8 cellular contexts compared by ENCODE assay signal in the genomic region with DNA sequence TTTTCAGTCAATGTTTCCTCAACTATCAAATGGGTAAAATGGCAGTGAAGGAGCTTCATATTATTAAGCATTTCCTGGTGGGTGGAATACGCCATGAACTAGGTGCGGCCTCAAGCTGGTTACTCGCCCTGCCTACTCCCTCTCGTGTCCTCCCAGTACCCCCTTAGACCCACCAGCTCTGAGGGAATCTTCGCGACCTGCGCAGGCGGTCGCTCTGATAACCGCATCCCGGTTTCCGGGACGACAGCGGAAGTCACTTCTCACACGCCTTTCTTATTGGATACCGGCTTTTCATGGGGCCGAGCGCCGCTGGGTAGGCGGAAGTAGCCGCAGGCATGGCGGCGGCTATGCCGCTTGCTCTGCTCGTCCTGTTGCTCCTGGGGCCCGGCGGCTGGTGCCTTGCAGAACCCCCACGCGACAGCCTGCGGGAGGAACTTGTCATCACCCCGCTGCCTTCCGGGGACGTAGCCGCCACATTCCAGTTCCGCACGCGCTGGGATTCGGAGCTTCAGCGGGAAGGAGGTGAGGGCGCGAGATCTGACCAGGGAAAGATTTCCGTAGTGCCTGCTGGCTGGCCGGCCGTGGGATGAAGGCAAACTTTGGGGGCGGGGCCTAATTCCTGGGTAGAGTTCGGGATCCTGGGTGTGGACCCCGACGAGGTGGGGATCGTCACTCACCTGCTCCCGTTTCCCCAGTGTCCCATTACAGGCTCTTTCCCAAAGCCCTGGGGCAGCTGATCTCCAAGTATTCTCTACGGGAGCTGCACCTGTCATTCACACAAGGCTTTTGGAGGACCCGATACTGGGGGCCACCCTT. TPM values are rescaled to one million over a fixed set of nuclear protein-coding genes. Genes with fewer than 3 reads are reported as not detected.
DNase-seq lines count a peak whose midpoint lies in the region; ATAC-seq and TF ChIP-seq lines count a peak whose summit lies in the region.

TSS of gene PIGT (plus strand) at position 320 of the 816 bp plus-strand sequence. CDS start at position 336, 16 bp downstream.

- peak within 1 kb of the TSS; percentile 90 for H3K4me3 ChIP-seq in choroid plexus epithelial cell (ENCODE audit: low read depth, low read length)

- peak; percentile 92 for DNase-seq in Ammon's horn (ENCODE audit: low spot score)
- peak; percentile 27 for DNase-seq in NCI-H524 treated with DMSO at 0.1 percent for 48 hours (lab: John Stamatoyannopoulos, UW)
- peak; percentile 93 for DNase-seq in activated CD4-positive, alpha-beta T cell treated with anti-CD3 and anti-CD28 coated beads for 36 hours
- DNase-seq in choroid plexus epithelial cell (ENCODE audit: low read depth), result peak; percentile 76
- peak; percentile 63 to 81 (median 74) for DNase-seq in stimulated activated CD4-positive, alpha-beta T cell treated with anti-CD3 and anti-CD28 coated beads, Interleukin-1b, Interleukin-23, amount 100 ng/mL, for 24 hours (ENCODE audit: low read depth in 4 of 4, low spot score in 1 of 4)

- TF ChIP-seq POLR2A in GM19099 (IDR thresholded peaks at IDR 0.05; ENCODE audit: extremely low read depth, insufficient read length, low read depth), result peak; percentile 96

- H3K4me3 Mint-ChIP-seq in activated CD4-positive, alpha-beta T cell treated with anti-CD3 and anti-CD28 coated beads for 36 hours, result peak within 1 kb of the TSS; percentile 94

- H3K27me3 ChIP-seq in layer of hippocampus (ENCODE audit: control insufficient read depth, insufficient read depth, low read length), result no peaks in the 10 kb centered on the region

- peaks cover 32% of the 10 kb centered on the region for H3K36me3 Mint-ChIP-seq in activated CD4-positive, alpha-beta T cell treated with anti-CD3 and anti-CD28 coated beads for 36 hours (ENCODE audit: low read depth)

- TF ChIP-seq CTCF in choroid plexus epithelial cell (conservative IDR thresholded peaks at IDR 0.05; ENCODE audit: low read depth, low read length), result no peak

- H3K9me3 Mint-ChIP-seq in activated CD4-positive, alpha-beta T cell treated with anti-CD3 and anti-CD28 coated beads for 36 hours (ENCODE audit: low read depth), result no peaks in the 10 kb centered on the region

- peak within 1 kb of the TSS; percentile 88 for H3K27ac ChIP-seq in layer of hippocampus (ENCODE audit: low read depth, low read length)

- CTCF ChIA-PET in activated CD4-positive, alpha-beta T cell treated with anti-CD3 and anti-CD28 coated beads for 36 hours (lab: Charles Lee), result interaction anchor here (0.6 to 7.3 kb wide), 11 partner anchors 9 to 320 kb away, joined by 3 to 43 read pairs (median 3); partner anchors contain the start of gene SYS1

- H3K27me3 Mint-ChIP-seq in activated CD4-positive, alpha-beta T cell treated with anti-CD3 and anti-CD28 coated beads for 36 hours, result no peaks in the 10 kb centered on the region

- peak; percentile 52 for ATAC-seq in HG03378 (IDR thresholded peaks at IDR 0.05; ENCODE audit: unreplicated experiment)
- ATAC-seq in activated CD4-positive, alpha-beta T cell treated with anti-CD3 and anti-CD28 coated beads for 36 hours, result peak; percentile 93

- intact Hi-C loops in activated CD4-positive, alpha-beta T cell treated with anti-CD3 and anti-CD28 coated beads for 36 hours (cut with DNase I, micrococcal nuclease), result loop anchor here (1.0 to 5.0 kb wide), 8 partner anchors 10 to 679 kb away; partner anchors contain the start of genes SYS1 (in 2 of the 2), STK4 (in 1 of the 2), YWHAB (in 1 of the 2) and ZNF335 (in 1 of the 2)

- POLR2A ChIA-PET in activated CD4-positive, alpha-beta T cell treated with anti-CD3 and anti-CD28 coated beads for 36 hours (lab: Charles Lee), result interaction anchor here (0.5 to 1.7 kb wide), 4 partner anchors 53 to 336 kb away, joined by 3 to 5 read pairs (median 4); partner anchors contain the start of gene SYS1

- peak within 1 kb of the TSS; percentile 97 for H3K27ac Mint-ChIP-seq in activated CD4-positive, alpha-beta T cell treated with anti-CD3 and anti-CD28 coated beads for 36 hours

- H3K4me1 Mint-ChIP-seq in activated CD4-positive, alpha-beta T cell treated with anti-CD3 and anti-CD28 coated beads for 36 hours, result peaks cover 44% of the 10 kb centered on the region

RNA-seq across cellular contexts. Expression of gene PIGT, which starts in this region (rescaled TPM):
- 10 to 100 TPM; 44.0 to 65.7 TPM for total RNA-seq in activated CD4-positive, alpha-beta T cell treated with anti-CD3 and anti-CD28 coated beads for 36 hours

Comparison
In these comparisons a context has a peak if more than half of its experiments do, and no peak if none do; other contexts are left out.
1. Peak in every context shown above with its lines: DNase-seq, ATAC-seq, H3K4me3 ChIP-seq and H3K27ac ChIP-seq.
2. DNase-seq: peak in every context shown above with its lines; median percentile 93 in activated CD4-positive, alpha-beta T cell treated with anti-CD3 and anti-CD28 coated beads for 36 hours; 92 in Ammon's horn; 76 in choroid plexus epithelial cell; 74 in stimulated activated CD4-positive, alpha-beta T cell treated with anti-CD3 and anti-CD28 coated beads, Interleukin-1b, Interleukin-23, amount 100 ng/mL, for 24 hours; 27 in NCI-H524 treated with DMSO at 0.1 percent for 48 hours.